ENCODE assay signal across 8 cellular contexts in the genomic region with DNA sequence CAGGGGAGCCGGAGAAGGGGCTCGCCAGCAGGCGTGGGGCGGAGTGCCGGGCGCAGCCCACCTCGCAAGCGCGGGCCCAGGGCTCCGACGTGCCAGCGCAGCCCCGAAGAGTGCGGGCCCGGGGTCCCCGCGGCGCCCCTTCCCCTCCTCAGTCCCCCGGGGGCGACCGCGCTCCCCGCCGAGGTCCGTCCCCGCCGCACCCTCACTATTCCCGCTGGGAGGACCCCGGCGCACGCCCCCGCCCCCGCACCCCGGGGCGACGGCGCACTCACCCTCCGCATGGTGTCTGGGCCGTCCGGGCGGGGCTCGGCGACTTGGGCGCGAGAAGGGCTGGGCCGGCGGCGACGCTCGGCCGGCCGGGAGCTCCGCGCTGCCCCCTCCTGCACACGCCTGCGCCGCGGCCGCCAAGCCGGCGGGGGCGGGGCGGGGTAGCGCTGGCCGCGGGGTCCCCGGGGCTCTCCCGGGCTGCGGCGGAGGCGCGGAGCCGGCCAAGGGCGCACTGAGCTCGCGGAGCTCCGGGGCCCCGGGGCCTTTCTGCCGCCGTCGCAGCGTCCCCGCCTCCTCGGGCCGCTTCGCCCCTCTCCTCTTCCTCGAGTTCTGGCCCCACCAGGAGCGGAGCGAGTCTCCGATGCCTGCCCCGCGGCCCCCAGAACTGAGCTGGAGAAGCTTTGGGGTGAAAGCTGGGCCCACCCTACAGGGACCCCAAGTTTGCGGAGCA.
A peak's percentile ranks its signal among the peaks of the same experiment; 100 is the strongest.
DNase-seq lines count a peak whose midpoint lies in the region; ATAC-seq and TF ChIP-seq lines count a peak whose summit lies in the region.

No MANE protein-coding gene starts in this region.

- peaks cover 52% of the 10 kb centered on the region for H3K27me3 ChIP-seq in HUES48 (ENCODE audit: control insufficient read depth, insufficient read depth, low read length)
- H3K27me3 ChIP-seq in lung (ENCODE audit: control insufficient read depth, insufficient read depth): no peaks in the 10 kb centered on the region
- no peaks in the 10 kb centered on the region for H3K27me3 ChIP-seq in vagina

- H3K9me3 ChIP-seq in HUES48 (ENCODE audit: control insufficient read depth, insufficient read depth, low read length): no peaks in the 10 kb centered on the region
- H3K9me3 ChIP-seq in lung (ENCODE audit: control insufficient read depth in 2 of 2, insufficient read depth in 1 of 2, low read length in 1 of 2): no peaks in the 10 kb centered on the region
- no peaks in the 10 kb centered on the region for H3K9me3 ChIP-seq in vagina

- no peaks in the 10 kb centered on the region for H3K36me3 ChIP-seq in HUES48 (ENCODE audit: control insufficient read depth, insufficient read depth, low read length)
- no peaks in the 10 kb centered on the region for H3K36me3 ChIP-seq in lung (ENCODE audit: control insufficient read depth in 2 of 2, insufficient read depth in 2 of 2, low read length in 2 of 2)
- H3K36me3 ChIP-seq in vagina: no peaks in the 10 kb centered on the region

- TF ChIP-seq CTCF in lung (IDR thresholded peaks at IDR 0.05; ENCODE audit: control extremely low read depth, extremely low read depth): no peak
- no peak for TF ChIP-seq CTCF in vagina (IDR thresholded peaks at IDR 0.05)

- H3K9ac ChIP-seq in HUES48 (ENCODE audit: low read depth, low read length): no peak overlapping the region

- H3K4me1 ChIP-seq in HUES48 (ENCODE audit: control insufficient read depth, insufficient read depth, low read length): peaks cover 10% of the 10 kb centered on the region; the same call in 1 of the 2 replicates
- H3K4me1 ChIP-seq in lung (ENCODE audit: control insufficient read depth in 2 of 2, insufficient read depth in 2 of 2, low read length in 2 of 2): peaks cover 0 to 14% of the 10 kb centered on the region in 2 donors
- H3K4me1 ChIP-seq in vagina: peaks cover 15% of the 10 kb centered on the region

- WGBS in lung, 2 donors: 0 to 2% methylated on average over 46 to 93 of the region's 93 CpGs

- H3K4me3 ChIP-seq in HUES48 (ENCODE audit: low read depth, low read length) (peak overlapping the region; percentile 66), lung (peak overlapping the region; percentile 35), vagina (peak overlapping the region; percentile 44 to 58)

- no peak overlapping the region for H3K27ac ChIP-seq in HUES48 (ENCODE audit: low read depth, low read length)
- H3K27ac ChIP-seq in lung (ENCODE audit: low read depth in 1 of 2, low read length in 1 of 2): no peak overlapping the region
- H3K27ac ChIP-seq in vagina: no peak overlapping the region

- intact Hi-C loops in vagina (cut with DNase I): no loop called here

- peak; percentile 59 for DNase-seq in DMS 273 (lab: John Stamatoyannopoulos, UW; ENCODE audit: unreplicated experiment)
- no peak for DNase-seq in DMS 273 treated with DMSO at 0.1 percent for 48 hours (lab: John Stamatoyannopoulos, UW)
- peak; percentile 51 for DNase-seq in cerebellum (ENCODE audit: low spot score)
- DNase-seq in lung (ENCODE audit: low spot score): no peak
- no peak for DNase-seq in vagina (ENCODE audit: extremely low spot score in 2 of 2)
- DNase-seq in cerebellar cortex (ENCODE audit: low spot score): no peak

- ATAC-seq in GM21447 (IDR thresholded peaks at IDR 0.05; ENCODE audit: unreplicated experiment) (peak; percentile 72), lung (ENCODE audit: insufficient read depth, low FRiP score) (no peak)

- TF ChIP-seq POLR2A in vagina (IDR thresholded peaks at IDR 0.05): no peak

Comparison
In these comparisons a context has a peak if more than half of its experiments do, and no peak if none do; other contexts are left out.
1. DNase-seq: peak in DMS 273 (single experiment) and cerebellum (single experiment); none in DMS 273 treated with DMSO at 0.1 percent for 48 hours (single experiment), lung (single experiment), vagina (0 of 2) and cerebellar cortex (single experiment).
2. Peak in every context shown above with its lines, with median percentiles within 50 percentile points of each other: H3K4me3 ChIP-seq.